8 cellular contexts compared by ENCODE assay signal in genomic region chr17:60577147-60577925, GRCh38. TPM values are rescaled to one million over a fixed set of nuclear protein-coding genes. Genes with fewer than 3 reads are reported as not detected.
DNase-seq lines count a peak whose midpoint lies in the region; TF ChIP-seq lines count a peak whose summit lies in the region.

No MANE protein-coding gene starts in this region.

- DNase-seq in BE2C (no peak), GM20000 (ENCODE audit: low spot score) (peak; percentile 34), SJSA1 (ENCODE audit: low read depth in 1 of 2, low spot score in 2 of 2) (peak in 1 of 2 experiments; percentile 65), mucosa of gallbladder (ENCODE audit: low spot score) (peak; percentile 44), H4 (ENCODE audit: low spot score) (no peak), GM19238 (ENCODE audit: insufficient read length, low spot score) (no peak), NCI-H2029 (lab: John Stamatoyannopoulos, UW) (no peak)
- no peak for DNase-seq in effector memory CD4-positive, alpha-beta T cell

- 0 out of 2 replicates have a peak, but pooled peaks have one; percentile 15 for TF ChIP-seq CTCF in BE2C (IDR thresholded peaks at IDR 0.05; ENCODE audit: low read depth, low read length)
- TF ChIP-seq CTCF in GM20000 (IDR thresholded peaks at IDR 0.05; ENCODE audit: extremely low read depth, missing control alignments): no peak

- no peak overlapping the region for H3K4me3 ChIP-seq in BE2C (ENCODE audit: low read depth, low read length)
- H3K4me3 ChIP-seq in SJSA1: peak overlapping the region; percentile 37
- H3K4me3 ChIP-seq in effector memory CD4-positive, alpha-beta T cell (ENCODE audit: insufficient read depth, low read depth, low read length, poor library complexity, severe bottlenecking): peak overlapping the region; percentile 22

- no peaks in the 10 kb centered on the region for H3K9me3 ChIP-seq in BE2C
- no peaks in the 10 kb centered on the region for H3K9me3 ChIP-seq in SJSA1 (replicated peaks)
- no peaks in the 10 kb centered on the region for H3K9me3 ChIP-seq in effector memory CD4-positive, alpha-beta T cell (ENCODE audit: control insufficient read depth, low read length)

- no peaks in the 10 kb centered on the region for H3K4me1 ChIP-seq in BE2C
- H3K4me1 ChIP-seq in SJSA1 (replicated peaks): peaks cover 12% of the 10 kb centered on the region
- H3K4me1 ChIP-seq in effector memory CD4-positive, alpha-beta T cell (ENCODE audit: control insufficient read depth, insufficient read depth, low read length, poor library complexity, severe bottlenecking): no peaks in the 10 kb centered on the region

- H3K27me3 ChIP-seq in BE2C: no peaks in the 10 kb centered on the region
- no peaks in the 10 kb centered on the region for H3K27me3 ChIP-seq in SJSA1 (replicated peaks)
- no peaks in the 10 kb centered on the region for H3K27me3 ChIP-seq in effector memory CD4-positive, alpha-beta T cell (replicated peaks; ENCODE audit: control insufficient read depth, insufficient read depth, low read length, poor library complexity, severe bottlenecking)

- H3K27ac ChIP-seq in SJSA1: peak overlapping the region; percentile 1; the same call in 1 of the 2 replicates
- no peak overlapping the region for H3K27ac ChIP-seq in effector memory CD4-positive, alpha-beta T cell (ENCODE audit: insufficient read depth, low read length, poor library complexity, severe bottlenecking)

- H3K36me3 ChIP-seq in BE2C: no peaks in the 10 kb centered on the region
- H3K36me3 ChIP-seq in SJSA1: no peaks in the 10 kb centered on the region
- H3K36me3 ChIP-seq in effector memory CD4-positive, alpha-beta T cell (ENCODE audit: control insufficient read depth, insufficient read depth, low read length): no peaks in the 10 kb centered on the region

RNA-seq across cellular contexts. Expression of gene PPM1D, which starts 22.7 kb away (rescaled TPM):
- 9.6 TPM for polyA plus RNA-seq in BE2C (2012; ENCODE audit: insufficient read depth, insufficient read length, low read depth)
- 15.1 and 17.8 TPM in 2 replicates for total RNA-seq in SJSA1 (2014; rRNA removed; shearing (Covaris generic))
- 17.0 TPM for total RNA-seq in mucosa of gallbladder
- 9.6 and 10.7 TPM in 2 replicates for total RNA-seq in H4 (2014; rRNA removed; shearing (Covaris generic))

RNA-seq across cellular contexts. Expression of gene APPBP2, which starts 51.3 kb away (rescaled TPM):
- 17.1 TPM for polyA plus RNA-seq in BE2C (2012; ENCODE audit: insufficient read depth, insufficient read length, low read depth)
- 36.2 and 49.4 TPM in 2 replicates for total RNA-seq in SJSA1 (2014; rRNA removed; shearing (Covaris generic))
- total RNA-seq in mucosa of gallbladder: 55.1 TPM
- 24.7 and 33.0 TPM in 2 replicates for total RNA-seq in H4 (2014; rRNA removed; shearing (Covaris generic))

Comparison
In these comparisons a context has a peak if more than half of its experiments do, and no peak if none do; other contexts are left out.
1. DNase-seq: peak in GM20000 (single experiment) and mucosa of gallbladder (single experiment); none in BE2C (single experiment), effector memory CD4-positive, alpha-beta T cell (0 of 3), H4 (single experiment), GM19238 (single experiment) and NCI-H2029 (single experiment).